Comparison of ENCODE assay signal across 8 cellular contexts in genomic region chr1:29202584-29203340, GRCh38. TPM values are rescaled to one million over a fixed set of nuclear protein-coding genes. Genes with fewer than 3 reads are reported as not detected.
A peak's percentile ranks its signal among the peaks of the same experiment; 100 is the strongest.
DNase-seq lines count a peak whose midpoint lies in the region; ATAC-seq, FAIRE-seq and TF ChIP-seq lines count a peak whose summit lies in the region.

No MANE protein-coding gene starts in this region.

- FAIRE-seq in GM12891 (lab: Jason Lieb, UNC): peak; percentile 98

- no peak for ATAC-seq in HG02970 (IDR thresholded peaks at IDR 0.05; ENCODE audit: low FRiP score, unreplicated experiment)

- TF ChIP-seq POLR2A in GM12891 (IDR thresholded peaks at IDR 0.05; ENCODE audit: low read depth, low read length) (no peak), lower leg skin (IDR thresholded peaks at IDR 0.05) (no peak)

- WGBS in lower leg skin, 2 donors: 13 to 14% methylated on average over 12 to 13 of the region's 14 CpGs

- TF ChIP-seq CTCF in lower leg skin (IDR thresholded peaks at IDR 0.05): peak in 1 of 3 donors; percentile 89

- H3K4me3 ChIP-seq in lower leg skin (ENCODE audit: low read depth, poor library complexity, severe bottlenecking): no peak overlapping the region

- intact Hi-C loops in lower leg skin (cut with DNase I; ENCODE audit: low total_unique reads): loop anchor here (10.0 kb wide), 1 partner anchor 158 kb away; no protein-coding TSS in a partner anchor

- DNase-seq in GM12891 (ENCODE audit: insufficient read length, low spot score) (peak; percentile 75), HK-2 (ENCODE audit: unreplicated experiment) (peak; percentile 95), NCI-H774 (lab: John Stamatoyannopoulos, UW) (peak; percentile 58), dermis blood vessel endothelial cell (peak; percentile 98), lower leg skin (ENCODE audit: low spot score in 2 of 2) (peak; percentile 96 to 99)
- peak; percentile 84 to 91 for DNase-seq in activated CD4-positive, alpha-beta T cell treated with anti-CD3 and anti-CD28 coated beads, Interleukin-2, amount 50 U/mL, for 24 hours (ENCODE audit: low read depth in 1 of 2, low spot score in 1 of 2)
- peak; percentile 93 for DNase-seq in stimulated activated CD4-positive, alpha-beta T cell treated with anti-CD3 and anti-CD28 coated beads, Interleukin-4, amount 100 ng/mL, for 24 hours

TF ChIP-seq in GM12891, 5 proteins besides CTCF, POLR2A, EP300 and RAD21:
- TF ChIP-seq TAF1 (IDR thresholded peaks at IDR 0.05; ENCODE audit: low read depth, low read length) (no peak), POU2F2 (IDR thresholded peaks at IDR 0.05; ENCODE audit: low read depth, low read length) (no peak)

RNA-seq across cellular contexts. Expression of gene SRSF4, which starts 21.1 kb away (rescaled TPM):
- polyA plus RNA-seq in GM12891 (2012; ENCODE audit: low read depth, missing spikeins): 58.9 TPM
- total RNA-seq in dermis blood vessel endothelial cell: 47.2 and 52.9 TPM in 2 replicates
- total RNA-seq in lower leg skin: 10 to 100 TPM; 47.3 to 89.4 (median 58.5) TPM

RNA-seq across cellular contexts. Expression of gene MECR, which starts 28.0 kb away (rescaled TPM):
- polyA plus RNA-seq in GM12891 (2012; ENCODE audit: low read depth, missing spikeins): 25.3 TPM
- total RNA-seq in dermis blood vessel endothelial cell (10.6 and 18.4 TPM in 2 replicates), lower leg skin (10 to 100 TPM; 23.2 to 28.3 (median 25.3) TPM)

RNA-seq across cellular contexts. Expression of gene PTPRU, which starts 33.6 kb away (rescaled TPM):
- 0.06 TPM for polyA plus RNA-seq in GM12891 (2012; ENCODE audit: low read depth, missing spikeins)
- total RNA-seq in dermis blood vessel endothelial cell (2.1 and 2.4 TPM in 2 replicates), lower leg skin (10 to 100 TPM; 15.9 to 56.3 (median 30.6) TPM)
